Comparison of ENCODE assay signal across 1 cellular context in the genomic region with DNA sequence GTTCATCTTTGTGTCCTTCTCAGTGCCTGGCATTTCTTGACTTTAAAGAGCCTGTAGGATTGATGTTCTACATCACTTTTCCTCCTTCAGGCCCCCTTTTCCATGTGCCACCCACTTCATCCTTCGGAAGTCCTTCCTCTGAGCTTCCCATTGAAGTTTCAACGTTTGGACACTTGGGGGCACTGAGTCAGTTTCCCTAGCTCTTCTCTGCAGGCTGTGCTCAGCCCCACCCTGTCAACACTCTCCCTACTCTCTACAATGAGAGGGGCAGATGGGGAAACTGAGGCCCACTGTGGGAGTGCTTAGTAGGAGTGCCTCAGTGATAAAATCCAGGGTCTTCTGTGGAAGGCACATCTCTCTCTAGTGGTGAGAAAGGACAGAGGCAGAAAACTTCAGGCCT.
TF ChIP-seq lines count a peak whose summit lies in the region.

No MANE protein-coding gene starts in this region.

TF ChIP-seq in H1, 55 proteins besides CTCF, POLR2A, EP300 and RAD21:
- no peak for TF ChIP-seq EZH2 (IDR thresholded peaks at IDR 0.05; ENCODE audit: low read depth, low read length, severe bottlenecking)
- TF ChIP-seq CHD7 (IDR thresholded peaks at IDR 0.05; ENCODE audit: insufficient replicate concordance, low read length): no peak
- no peak for TF ChIP-seq ZNF274 (IDR thresholded peaks at IDR 0.05; ENCODE audit: borderline replicate concordance, extremely low read depth, low read length)
- no peak for TF ChIP-seq EGR1 (IDR thresholded peaks at IDR 0.05; ENCODE audit: borderline replicate concordance, low read depth, low read length)
- TF ChIP-seq TBP (IDR thresholded peaks at IDR 0.05; ENCODE audit: low read depth, low read length): no peak
- TF ChIP-seq TEAD4 (IDR thresholded peaks at IDR 0.05; ENCODE audit: low read depth, low read length): no peak
- no peak for TF ChIP-seq BRCA1 (IDR thresholded peaks at IDR 0.05; ENCODE audit: low read depth, low read length)
- no peak for TF ChIP-seq CHD1 (IDR thresholded peaks at IDR 0.05; ENCODE audit: low read depth, low read length)
- TF ChIP-seq YY1 (IDR thresholded peaks at IDR 0.05; ENCODE audit: low read depth, low read length): no peak
- TF ChIP-seq GTF2F1 (IDR thresholded peaks at IDR 0.05; ENCODE audit: borderline replicate concordance, low read depth, low read length): no peak
- no peak for TF ChIP-seq CBX8 (IDR thresholded peaks at IDR 0.05; ENCODE audit: borderline replicate concordance, low read depth, low read length)
- TF ChIP-seq BCL11A (IDR thresholded peaks at IDR 0.05; ENCODE audit: low read depth in 2 of 2, low read length in 2 of 2): no peak
- no peak for TF ChIP-seq SRF (IDR thresholded peaks at IDR 0.05; ENCODE audit: low read depth, low read length)
- TF ChIP-seq CTBP2 (IDR thresholded peaks at IDR 0.05; ENCODE audit: borderline replicate concordance, insufficient read depth, insufficient read length, low read length): no peak
